24 cellular contexts compared by ENCODE assay signal in the genomic region with DNA sequence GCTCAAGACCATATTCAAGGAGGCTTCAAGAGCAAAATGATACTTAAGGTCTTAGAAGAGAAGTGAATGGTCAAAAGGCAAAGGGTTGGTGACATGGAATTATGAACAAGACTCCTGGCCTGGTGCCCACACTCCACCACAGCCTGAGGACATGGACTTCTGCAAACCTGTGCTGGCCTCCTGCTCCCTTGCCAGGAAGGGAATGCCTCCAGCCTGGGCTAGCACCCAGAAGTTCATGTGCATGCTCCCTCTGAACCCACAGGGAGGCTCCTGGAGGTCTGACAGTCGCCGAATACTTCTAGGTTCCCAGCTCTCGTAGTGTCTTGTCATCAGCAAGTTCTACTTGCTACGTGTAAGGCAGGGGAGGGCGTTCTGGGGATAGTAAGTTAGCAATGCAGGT.
"Had no signal": no experiment of that assay in that cellular context is flagged by ENCODE, and none has a peak within 500 bp of the region (broad histone marks: within the 10 kb centered on the region; RNA-seq: fewer than 3 reads in every experiment).

No MANE protein-coding gene starts in this region.

- ATAC-seq: activated naive CD4-positive, alpha-beta T cell treated with anti-CD3 and anti-CD28 coated beads, Interleukin-2, amount 50 U/mL, for 72 hours; body of pancreas; natural killer cell; T-helper 17 cell; WTC11 had no signal

- H2AFZ ChIP-seq: neural progenitor cell had no signal

- H3K4me1 ChIP-seq: body of pancreas, colonic mucosa, tibial nerve had no signal

- H3K4me1 Mint-ChIP-seq: activated CD4-positive, alpha-beta T cell treated with anti-CD3 and anti-CD28 coated beads, Interleukin-2, amount 10 ng/mL, durations not matched to agents 7 days and 5 days had no signal

- H3K36me3 Mint-ChIP-seq: activated naive CD4-positive, alpha-beta T cell treated with anti-CD3 and anti-CD28 coated beads, Interleukin-2, amount 50 U/mL, for 72 hours; memory B cell; natural killer cell; neural progenitor cell; WTC11 had no signal

- H3K9me3 ChIP-seq: adrenal gland, body of pancreas, colonic mucosa, tibial nerve had no signal

- H3K9ac ChIP-seq: neural progenitor cell had no signal

- H3K27me3 ChIP-seq: adrenal gland, body of pancreas, cardiac muscle cell, colonic mucosa, dorsolateral prefrontal cortex, neural progenitor cell, tibial nerve had no signal

- DNase-seq: activated CD4-positive, alpha-beta memory T cell treated with anti-CD3 and anti-CD28 coated beads, Interleukin-2, amount 10 ng/mL, durations not matched to agents 7 days and 5 days; activated CD4-positive, alpha-beta T cell treated with anti-CD3 and anti-CD28 coated beads for 1 hour; activated CD4-positive, alpha-beta T cell treated with anti-CD3 and anti-CD28 coated beads, Interleukin-2, amount 10 ng/mL, durations not matched to agents 7 days and 5 days; activated T-cell treated with anti-CD3 and anti-CD28 coated beads, Interleukin-2, amount 50 U/mL, for 48 hours; aorta; cerebellar nuclear complex; colonic mucosa; dorsolateral prefrontal cortex; effector memory CD4-positive, alpha-beta T cell; natural killer cell; right cardiac atrium; stimulated activated CD4-positive, alpha-beta T cell treated with anti-CD3 and anti-CD28 coated beads, Interleukin-2, amount 100 ng/mL, for 48 hours; stimulated activated naive CD4-positive, alpha-beta T cell treated with Interleukin-2 at 50 U/mL for 16 hours; T-helper 17 cell; T1000 had no signal

- H3K27ac Mint-ChIP-seq: activated CD4-positive, alpha-beta memory T cell treated with anti-CD3 and anti-CD28 coated beads, Interleukin-2, amount 10 ng/mL, durations not matched to agents 7 days and 5 days; activated CD4-positive, alpha-beta T cell treated with anti-CD3 and anti-CD28 coated beads, Interleukin-2, amount 10 ng/mL, durations not matched to agents 7 days and 5 days; activated naive CD4-positive, alpha-beta T cell treated with anti-CD3 and anti-CD28 coated beads, Interleukin-2, amount 50 U/mL, for 72 hours; activated T-helper 2 cell treated with anti-CD3 and anti-CD28 coated beads, Interferon-gamma antibody, Interleukin-2, Interleukin-4, amounts not matched to agents 10 μg/mL and 5 μg/mL and 100 μg/mL, durations not matched to agents 14 hours and 24 hours and 36 hours; memory B cell; natural killer cell; neural progenitor cell; T-helper 17 cell; WTC11 had no signal

- H3K4me3 Mint-ChIP-seq: activated CD4-positive, alpha-beta memory T cell treated with anti-CD3 and anti-CD28 coated beads, Interleukin-2, amount 10 ng/mL, durations not matched to agents 7 days and 5 days; activated CD4-positive, alpha-beta T cell treated with anti-CD3 and anti-CD28 coated beads, Interleukin-2, amount 10 ng/mL, durations not matched to agents 7 days and 5 days; memory B cell; natural killer cell; neural progenitor cell; T-helper 17 cell; WTC11 had no signal

- H3K4me2 ChIP-seq: neural progenitor cell had no signal

- H3K36me3 ChIP-seq: adrenal gland, cardiac muscle cell, colonic mucosa, neural progenitor cell, tibial nerve had no signal

- H3K27me3 Mint-ChIP-seq: T-helper 17 cell had no signal

- H3K9me3 Mint-ChIP-seq: activated CD4-positive, alpha-beta memory T cell treated with anti-CD3 and anti-CD28 coated beads, Interleukin-2, amount 10 ng/mL, durations not matched to agents 7 days and 5 days; activated CD4-positive, alpha-beta T cell treated with anti-CD3 and anti-CD28 coated beads, Interleukin-2, amount 10 ng/mL, durations not matched to agents 7 days and 5 days; activated naive CD4-positive, alpha-beta T cell treated with anti-CD3 and anti-CD28 coated beads, Interleukin-2, amount 50 U/mL, for 72 hours; activated T-helper 2 cell treated with anti-CD3 and anti-CD28 coated beads, Interferon-gamma antibody, Interleukin-2, Interleukin-4, amounts not matched to agents 10 μg/mL and 5 μg/mL and 100 μg/mL, durations not matched to agents 14 hours and 24 hours and 36 hours; memory B cell; natural killer cell; neural progenitor cell; WTC11 had no signal

- H3K4me3 ChIP-seq: adrenal gland, body of pancreas, cardiac muscle cell, colonic mucosa, dorsolateral prefrontal cortex, neural progenitor cell, tibial nerve had no signal

- H3K27ac ChIP-seq: adrenal gland, body of pancreas, cardiac muscle cell, colonic mucosa, neural progenitor cell, tibial nerve had no signal
